Comparison of ENCODE assay signal across 4 cellular contexts in genomic region chr5:164152539-164152938, GRCh38.
A peak's percentile ranks its signal among the peaks of the same experiment; 100 is the strongest.
DNase-seq lines count a peak whose midpoint lies in the region; ATAC-seq, FAIRE-seq and TF ChIP-seq lines count a peak whose summit lies in the region.
"Not testable (repeated sequence)": the region's sequence is repeated elsewhere in the genome, so short reads cannot be mapped to it uniquely, and the experiment has no call there.

No MANE protein-coding gene starts in this region.

- H3K9me1 ChIP-seq in K562 (ENCODE audit: control insufficient read depth, insufficient read depth, low read length): not testable (repeated sequence)

- H3K4me3 ChIP-seq in HEK293 (ENCODE audit: low read depth, low read length); K562: not testable (repeated sequence)

- TF ChIP-seq POLR2A in K562 (conservative IDR thresholded peaks at IDR 0.05): not testable (repeated sequence)

- peak overlapping the region; percentile 90 for H3K27ac ChIP-seq in 22Rv1
- H3K27ac ChIP-seq in HEK293 (ENCODE audit: extremely low read depth, low read depth, low read length); K562 (ENCODE audit: extremely low read depth, low read depth, low read length): not testable (repeated sequence)

- ATAC-seq in SK-N-SH treated with all-trans-retinoic acid at 6 μM for 48 hours, K562: not testable (repeated sequence)

- H3K36me3 ChIP-seq in HEK293 (ENCODE audit: control insufficient read depth in 2 of 2, insufficient read depth in 1 of 2, low read length in 2 of 2); K562 (ENCODE audit: control insufficient read depth, insufficient read depth, low read length): not testable (repeated sequence)

- not testable (repeated sequence) for BruUV-seq in K562 (replicated peaks; lab: Mats Ljungman, UMichigan)

- not testable (repeated sequence) for H3K4me2 ChIP-seq in K562 (ENCODE audit: insufficient read depth, low read length)

- not testable (repeated sequence) for H3K79me2 ChIP-seq in K562 (ENCODE audit: control insufficient read depth, insufficient read depth, low read length)

- not testable (repeated sequence) for H3K4me1 ChIP-seq in HEK293 (ENCODE audit: control insufficient read depth, insufficient read depth, low read length); K562 (replicated peaks in 1 of 2; ENCODE audit: control insufficient read depth in 2 of 2, insufficient read depth in 2 of 2, low read length in 2 of 2)

- in situ Hi-C loops in K562 (cut with MboI): not testable (repeated sequence)

- TF ChIP-seq EP300 in K562 (IDR thresholded peaks at IDR 0.05; ENCODE audit: low read length): not testable (repeated sequence)

- H3K27me3 ChIP-seq in K562 (ENCODE audit: control insufficient read depth in 2 of 2, insufficient read depth in 2 of 2, low read length in 2 of 2): not testable (repeated sequence)

- FAIRE-seq in K562 (lab: Jason Lieb, UNC): not testable (repeated sequence)

- H3K9ac ChIP-seq in K562 (ENCODE audit: insufficient read depth in 1 of 2, low read depth in 2 of 2, low read length in 2 of 2): not testable (repeated sequence)

- H3K9me3 ChIP-seq in HEK293 (ENCODE audit: control insufficient read depth, insufficient read depth, low read depth, low read length); K562 (replicated peaks; ENCODE audit: control insufficient read depth, insufficient read depth, low read depth, low read length): not testable (repeated sequence)

- intact Hi-C loops in K562 (cut with micrococcal nuclease): not testable (repeated sequence)

- not testable (repeated sequence) for H4K20me1 ChIP-seq in K562 (replicated peaks; ENCODE audit: control insufficient read depth, insufficient read depth, low read length)

- not testable (repeated sequence) for TF ChIP-seq RAD21 in K562 (CRISPR knock-in tag; conservative IDR thresholded peaks at IDR 0.05 in 1 of 2, IDR thresholded peaks at IDR 0.05 in 1 of 2)

- 0% methylated on average over 1 of the region's 1 CpG for WGBS in K562 (ENCODE audit: insufficient coverage, low coverage, missing lambda C conversion rate)

- CTCF ChIA-PET in HEK293 (lab: Yijun Ruan, JAX); K562 (lab: Yijun Ruan, JAX; ENCODE audit: low intra/inter-chr PET ratio): not testable (repeated sequence)

- TF ChIP-seq CTCF in 22Rv1 (IDR thresholded peaks at IDR 0.05); HEK293 (tag by site-specific recombination; IDR thresholded peaks at IDR 0.05); K562 (IDR thresholded peaks at IDR 0.05 in 2 of 3, conservative IDR thresholded peaks at IDR 0.05 in 1 of 3; ENCODE audit: insufficient read depth in 2 of 3, low read depth in 1 of 3, low read length in 3 of 3): not testable (repeated sequence)

- POLR2A ChIA-PET in HEK293 (lab: Yijun Ruan, JAX); K562 (lab: Yijun Ruan, JAX): not testable (repeated sequence)

- DNase-seq in K562 (ENCODE audit: extremely low read depth in 1 of 4, low spot score in 3 of 4): not testable (repeated sequence)

- H2AFZ ChIP-seq in K562 (ENCODE audit: low read depth, low read length): not testable (repeated sequence)

TF ChIP-seq in HEK293, 187 proteins besides CTCF, POLR2A, EP300 and RAD21:
- 0 out of 2 replicates have a peak, but pooled peaks have one; percentile 35 for TF ChIP-seq ZNF146 (tag by site-specific recombination; IDR thresholded peaks at IDR 0.05)

TF ChIP-seq in SK-N-SH treated with all-trans-retinoic acid at 6 μM for 48 hours, 23 proteins besides CTCF, POLR2A, EP300 and RAD21:
- peak; percentile 73 for TF ChIP-seq ZNF8 (CRISPR knock-in tag; IDR thresholded peaks at IDR 0.05)
TF ChIP-seq in SK-N-SH treated with all-trans-retinoic acid at 6 μM for 48 hours: peak in this region for 1; not testable (repeated sequence) for 22.

TF ChIP-seq in K562, 482 proteins besides CTCF, POLR2A, EP300 and RAD21:
- TF ChIP-seq ZNF146 (CRISPR knock-in tag; IDR thresholded peaks at IDR 0.05; ENCODE audit: unreplicated experiment) (peak; percentile 59), RBM25 (IDR thresholded peaks at IDR 0.05; ENCODE audit: low read depth, low read length, severe bottlenecking) (peak; percentile 12)
